In genomic region chr12:33438025-33438772, GRCh38 we compare ENCODE assay signal across 1 cellular context.
TF ChIP-seq lines count a peak whose summit lies in the region.

No MANE protein-coding gene starts in this region.

TF ChIP-seq in GM23338, 12 proteins besides CTCF, POLR2A, EP300 and RAD21 (continued from another document):
- no peak for TF ChIP-seq ZNF462 (CRISPR knock-in tag; IDR thresholded peaks at IDR 0.05)
